Comparison of ENCODE assay signal across 8 cellular contexts in the genomic region with DNA sequence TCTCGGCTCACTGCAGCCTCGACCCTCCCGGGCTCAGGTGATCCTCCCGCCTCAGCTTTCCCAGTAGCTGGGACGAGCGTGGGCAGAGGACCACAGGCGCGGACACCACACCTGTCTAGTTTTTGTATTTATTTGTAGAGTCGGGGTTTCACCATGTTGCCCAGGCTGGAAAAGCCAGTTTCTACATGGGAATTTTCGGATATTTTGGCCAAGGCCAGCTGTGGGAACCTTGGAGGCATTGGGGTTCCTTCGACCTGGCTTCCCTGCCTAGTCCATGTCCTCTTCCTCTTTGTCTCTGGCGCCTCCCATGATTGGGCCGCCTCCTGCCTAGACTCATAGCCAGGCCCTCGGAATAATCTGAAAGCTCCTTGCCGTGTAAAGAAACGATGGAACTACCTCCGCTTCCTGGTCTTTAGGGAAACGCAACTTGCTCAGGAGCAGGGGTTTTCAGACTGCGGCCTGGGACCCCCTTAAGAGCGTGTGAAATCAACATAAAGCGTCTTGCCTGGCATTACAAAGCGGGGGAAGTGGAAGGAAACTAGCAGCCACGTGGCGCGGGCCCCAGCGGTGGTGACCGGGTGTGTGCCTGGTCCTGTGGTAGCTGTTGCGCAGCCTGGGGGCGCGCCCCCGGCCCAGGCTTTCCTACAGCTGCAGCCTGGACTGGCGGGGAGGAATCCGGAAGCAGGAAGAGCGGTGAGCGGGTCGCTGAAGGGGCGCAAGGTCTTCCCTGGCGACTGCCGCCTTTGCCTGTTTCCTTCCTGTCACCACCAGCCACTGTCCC. TPM values are rescaled to one million over a fixed set of nuclear protein-coding genes. Genes with fewer than 3 reads are reported as not detected.
DNase-seq lines count a peak whose midpoint lies in the region; ATAC-seq and TF ChIP-seq lines count a peak whose summit lies in the region.

No MANE protein-coding gene starts in this region.

- ATAC-seq in RWPE2 (ENCODE audit: low read depth) (peak; percentile 13; the same call in 1 of the 3 replicates), GM21381 (IDR thresholded peaks at IDR 0.05; ENCODE audit: unreplicated experiment) (no peak), GM21717 (IDR thresholded peaks at IDR 0.05; ENCODE audit: unreplicated experiment) (no peak)
- ATAC-seq in activated naive CD8-positive, alpha-beta T cell treated with anti-CD3 and anti-CD28 coated beads, Interleukin-2, amount 10 ng/mL, durations not matched to agents 7 days and 5 days (ENCODE audit: low read depth), result peak; percentile 7

- intact Hi-C loops in left ventricle myocardium inferior (cut with micrococcal nuclease), result no loop called here

- H3K4me3 ChIP-seq in RWPE2 (ENCODE audit: severe bottlenecking) (peak overlapping the region; percentile 54), left ventricle myocardium inferior (peak overlapping the region; percentile 92), retinal pigment epithelial cell (ENCODE audit: low read length) (peak overlapping the region; percentile 40)

- POLR2A ChIA-PET in activated naive CD8-positive, alpha-beta T cell treated with anti-CD3 and anti-CD28 coated beads, Interleukin-2, amount 10 ng/mL, durations not matched to agents 7 days and 5 days (lab: Charles Lee), result interaction anchor here (0.7 to 1.7 kb wide), 6 partner anchors 30 to 272 kb away, joined by 5 to 11 read pairs (median 5); partner anchors contain the start of genes DYNC1H1 and WDR20

- H3K27ac ChIP-seq in RWPE2 (ENCODE audit: poor library complexity, severe bottlenecking) (peak overlapping the region; percentile 82), left ventricle myocardium inferior (replicated peaks) (peak overlapping the region; percentile 100)

- H3K27me3 ChIP-seq in RWPE2 (ENCODE audit: insufficient read depth, poor library complexity, severe bottlenecking), result no peaks in the 10 kb centered on the region
- no peaks in the 10 kb centered on the region for H3K27me3 ChIP-seq in left ventricle myocardium inferior (ENCODE audit: low read depth)

- peaks cover 49% of the 10 kb centered on the region for H3K4me1 Mint-ChIP-seq in activated naive CD8-positive, alpha-beta T cell treated with anti-CD3 and anti-CD28 coated beads, Interleukin-2, amount 10 ng/mL, durations not matched to agents 7 days and 5 days

- H3K4me3 Mint-ChIP-seq in activated naive CD8-positive, alpha-beta T cell treated with anti-CD3 and anti-CD28 coated beads, Interleukin-2, amount 10 ng/mL, durations not matched to agents 7 days and 5 days, result peak overlapping the region; percentile 94

- no peaks in the 10 kb centered on the region for H3K27me3 Mint-ChIP-seq in activated naive CD8-positive, alpha-beta T cell treated with anti-CD3 and anti-CD28 coated beads, Interleukin-2, amount 10 ng/mL, durations not matched to agents 7 days and 5 days

- peak overlapping the region; percentile 97 for H3K27ac Mint-ChIP-seq in activated naive CD8-positive, alpha-beta T cell treated with anti-CD3 and anti-CD28 coated beads, Interleukin-2, amount 10 ng/mL, durations not matched to agents 7 days and 5 days

- H3K9me3 Mint-ChIP-seq in activated naive CD8-positive, alpha-beta T cell treated with anti-CD3 and anti-CD28 coated beads, Interleukin-2, amount 10 ng/mL, durations not matched to agents 7 days and 5 days, result no peaks in the 10 kb centered on the region

- H3K9me3 ChIP-seq in RWPE2 (ENCODE audit: severe bottlenecking), result no peaks in the 10 kb centered on the region
- no peaks in the 10 kb centered on the region for H3K9me3 ChIP-seq in left ventricle myocardium inferior (replicated peaks)

- no peak for TF ChIP-seq CTCF in GM10266 (IDR thresholded peaks at IDR 0.05; ENCODE audit: control insufficient read depth, insufficient read depth, low read depth, missing control alignments)
- TF ChIP-seq CTCF in RWPE2 (IDR thresholded peaks at IDR 0.05; ENCODE audit: poor library complexity, severe bottlenecking), result no peak
- no peak for TF ChIP-seq CTCF in left ventricle myocardium inferior (IDR thresholded peaks at IDR 0.05; ENCODE audit: borderline replicate concordance)
- no peak for TF ChIP-seq CTCF in retinal pigment epithelial cell (conservative IDR thresholded peaks at IDR 0.05; ENCODE audit: low read depth, low read length)

- peaks cover 31% of the 10 kb centered on the region for H3K36me3 Mint-ChIP-seq in activated naive CD8-positive, alpha-beta T cell treated with anti-CD3 and anti-CD28 coated beads, Interleukin-2, amount 10 ng/mL, durations not matched to agents 7 days and 5 days

- DNase-seq in GM10266 (ENCODE audit: extremely low spot score), result peak; percentile 50
- no peak for DNase-seq in RWPE2 (ENCODE audit: low spot score)
- peak; percentile 70 for DNase-seq in activated naive CD8-positive, alpha-beta T cell treated with anti-CD3 and anti-CD28 coated beads, Interleukin-2, amount 10 ng/mL, durations not matched to agents 7 days and 5 days
- peak; percentile 58 for DNase-seq in left ventricle myocardium inferior
- no peak for DNase-seq in retinal pigment epithelial cell (ENCODE audit: low read depth)
- no peak for DNase-seq in NCI-H1048 (lab: John Stamatoyannopoulos, UW)

- H3K4me1 ChIP-seq in RWPE2 (ENCODE audit: insufficient read depth, poor library complexity, severe bottlenecking) (peaks cover 24% of the 10 kb centered on the region), left ventricle myocardium inferior (peaks cover 49% of the 10 kb centered on the region)

- peaks cover 31% of the 10 kb centered on the region for H3K36me3 ChIP-seq in RWPE2 (ENCODE audit: low read depth)
- H3K36me3 ChIP-seq in left ventricle myocardium inferior, result peaks cover 26% of the 10 kb centered on the region

RNA-seq across cellular contexts. Expression of gene HSP90AA1, which starts 1.4 kb away (rescaled TPM):
- total RNA-seq in activated naive CD8-positive, alpha-beta T cell treated with anti-CD3 and anti-CD28 coated beads, Interleukin-2, amount 10 ng/mL, durations not matched to agents 7 days and 5 days, result 100 to 1,000 TPM; 372 to 398 TPM
- total RNA-seq in left ventricle myocardium inferior, result 423 TPM

RNA-seq across cellular contexts. Expression of gene WDR20, which starts 51.5 kb away (rescaled TPM):
- 10 to 100 TPM; 38.6 to 38.8 TPM for total RNA-seq in activated naive CD8-positive, alpha-beta T cell treated with anti-CD3 and anti-CD28 coated beads, Interleukin-2, amount 10 ng/mL, durations not matched to agents 7 days and 5 days
- 20.9 TPM for total RNA-seq in left ventricle myocardium inferior

Comparison
In these comparisons a context has a peak if more than half of its experiments do, and no peak if none do; other contexts are left out.
1. DNase-seq: peak in GM10266 (single experiment), activated naive CD8-positive, alpha-beta T cell treated with anti-CD3 and anti-CD28 coated beads, Interleukin-2, amount 10 ng/mL, durations not matched to agents 7 days and 5 days (single experiment) and left ventricle myocardium inferior (single experiment); none in RWPE2 (single experiment), retinal pigment epithelial cell (single experiment) and NCI-H1048 (single experiment).
2. ATAC-seq: peak in RWPE2 (single experiment) and activated naive CD8-positive, alpha-beta T cell treated with anti-CD3 and anti-CD28 coated beads, Interleukin-2, amount 10 ng/mL, durations not matched to agents 7 days and 5 days (single experiment); none in GM21381 (single experiment) and GM21717 (single experiment).
3. H3K4me3 ChIP-seq: peak in every context shown above with its lines; median percentile 92 in left ventricle myocardium inferior; 54 in RWPE2; 40 in retinal pigment epithelial cell.